ENCODE assay signal across 8 cellular contexts in genomic region chr6:27719039-27719438, GRCh38.
DNase-seq lines count a peak whose midpoint lies in the region; ATAC-seq, FAIRE-seq and TF ChIP-seq lines count a peak whose summit lies in the region.
"Not testable (repeated sequence)": the region's sequence is repeated elsewhere in the genome, so short reads cannot be mapped to it uniquely, and the experiment has no call there.

No MANE protein-coding gene starts in this region.

- H3K9me3 Mint-ChIP-seq in activated naive CD8-positive, alpha-beta T cell treated with anti-CD3 and anti-CD28 coated beads for 36 hours; memory B cell: not testable (repeated sequence)

- ATAC-seq in HG03095 (IDR thresholded peaks at IDR 0.05; ENCODE audit: unreplicated experiment) (peak; percentile 59), T-helper 17 cell (peak; percentile 49), memory B cell (ENCODE audit: low read depth) (peak; percentile 41)

- H3K4me3 Mint-ChIP-seq in T-helper 17 cell; activated naive CD8-positive, alpha-beta T cell treated with anti-CD3 and anti-CD28 coated beads for 36 hours; memory B cell: not testable (repeated sequence)

- not testable (repeated sequence) for H3K27ac Mint-ChIP-seq in T-helper 17 cell; activated naive CD8-positive, alpha-beta T cell treated with anti-CD3 and anti-CD28 coated beads for 36 hours; memory B cell

- H3K9me3 ChIP-seq in T-helper 17 cell (ENCODE audit: control insufficient read depth, low read length, poor library complexity, severe bottlenecking): not testable (repeated sequence)

- not testable (repeated sequence) for H3K36me3 ChIP-seq in bronchial epithelial cell (ENCODE audit: control insufficient read depth, insufficient read depth, low read length)

- TF ChIP-seq CTCF in bronchial epithelial cell (IDR thresholded peaks at IDR 0.05; ENCODE audit: insufficient read depth, low read length, severe bottlenecking): not testable (repeated sequence)

- FAIRE-seq in bronchial epithelial cell (lab: Jason Lieb, UNC): not testable (repeated sequence)

- H3K4me1 Mint-ChIP-seq in T-helper 17 cell, memory B cell: not testable (repeated sequence)
- peaks cover 19% of the 10 kb centered on the region for H3K4me1 Mint-ChIP-seq in activated naive CD8-positive, alpha-beta T cell treated with anti-CD3 and anti-CD28 coated beads for 36 hours

- not testable (repeated sequence) for H3K36me3 Mint-ChIP-seq in T-helper 17 cell (ENCODE audit: low read depth); activated naive CD8-positive, alpha-beta T cell treated with anti-CD3 and anti-CD28 coated beads for 36 hours; memory B cell

- DNase-seq in EL: peak; percentile 23
- DNase-seq in T-helper 17 cell; memory B cell (ENCODE audit: low spot score in 2 of 2): not testable (repeated sequence)
- peak; percentile 61 for DNase-seq in activated CD8-positive, alpha-beta memory T cell treated with anti-CD3 and anti-CD28 coated beads for 24 hours
- DNase-seq in activated naive CD8-positive, alpha-beta T cell treated with anti-CD3 and anti-CD28 coated beads for 36 hours: peak; percentile 2
- DNase-seq in bronchial epithelial cell (ENCODE audit: low read depth): peak; percentile 41
- DNase-seq in stimulated activated naive CD4-positive, alpha-beta T cell treated with Interleukin-2 at 50 U/mL for 16 hours (lab: John Stamatoyannopoulos, UW): peak; percentile 4

- H3K27me3 Mint-ChIP-seq in T-helper 17 cell: peaks cover 35% of the 10 kb centered on the region
- peaks cover 45% of the 10 kb centered on the region for H3K27me3 Mint-ChIP-seq in activated naive CD8-positive, alpha-beta T cell treated with anti-CD3 and anti-CD28 coated beads for 36 hours
- H3K27me3 Mint-ChIP-seq in memory B cell: not testable (repeated sequence)

- H3K27me3 ChIP-seq in bronchial epithelial cell (ENCODE audit: control insufficient read depth, insufficient read depth, low read length): not testable (repeated sequence)

- not testable (repeated sequence) for H3K4me3 ChIP-seq in bronchial epithelial cell (ENCODE audit: low read depth, low read length)
